Comparison of ENCODE assay signal across 9 cellular contexts in genomic region chr9:5838884-5839571, GRCh38. TPM values are rescaled to one million over a fixed set of nuclear protein-coding genes. Genes with fewer than 3 reads are reported as not detected.
DNase-seq lines count a peak whose midpoint lies in the region; ATAC-seq and TF ChIP-seq lines count a peak whose summit lies in the region.
"Had no signal": no experiment of that assay in that cellular context is flagged by ENCODE, and none has a peak within 500 bp of the region (broad histone marks: within the 10 kb centered on the region; RNA-seq: fewer than 3 reads in every experiment).

No MANE protein-coding gene starts in this region.

- H3K9ac ChIP-seq in HUES6 (ENCODE audit: low read length), result peak overlapping the region; percentile 62

- H3K27me3 Mint-ChIP-seq in WTC11 (ENCODE audit: low read depth), result no peaks in the 10 kb centered on the region
- no peaks in the 10 kb centered on the region for H3K27me3 Mint-ChIP-seq in activated T-helper 1 cell treated with anti-CD3 and anti-CD28 coated beads, Interleukin-12 subunit alpha, Interleukin-12 subunit beta, Interleukin-2, Interleukin-4 antibody, amounts not matched to agents 30 ng/mL and 10 ng/mL and 1 ng/mL, durations not matched to agents 14 hours and 24 hours and 36 hours (ENCODE audit: insufficient read depth)
- H3K27me3 Mint-ChIP-seq: memory B cell had no signal

- intact Hi-C loops in activated T-helper 1 cell treated with anti-CD3 and anti-CD28 coated beads, Interleukin-12 subunit alpha, Interleukin-12 subunit beta, Interleukin-2, Interleukin-4 antibody, amounts not matched to agents 30 ng/mL and 10 ng/mL and 1 ng/mL, durations not matched to agents 14 hours and 24 hours and 36 hours (cut with micrococcal nuclease), result no loop called here

- no peak overlapping the region for H3K4me3 Mint-ChIP-seq in WTC11
- no peak overlapping the region for H3K4me3 Mint-ChIP-seq in activated T-helper 1 cell treated with anti-CD3 and anti-CD28 coated beads, Interleukin-12 subunit alpha, Interleukin-12 subunit beta, Interleukin-2, Interleukin-4 antibody, amounts not matched to agents 30 ng/mL and 10 ng/mL and 1 ng/mL, durations not matched to agents 14 hours and 24 hours and 36 hours
- H3K4me3 Mint-ChIP-seq: memory B cell had no signal

- peaks cover 36% of the 10 kb centered on the region for H3K4me1 Mint-ChIP-seq in WTC11
- H3K4me1 Mint-ChIP-seq in activated T-helper 1 cell treated with anti-CD3 and anti-CD28 coated beads, Interleukin-12 subunit alpha, Interleukin-12 subunit beta, Interleukin-2, Interleukin-4 antibody, amounts not matched to agents 30 ng/mL and 10 ng/mL and 1 ng/mL, durations not matched to agents 14 hours and 24 hours and 36 hours (ENCODE audit: low read depth), result peaks cover 73% of the 10 kb centered on the region

- peaks cover 5% of the 10 kb centered on the region; the same call in 1 of the 2 replicates for H3K36me3 Mint-ChIP-seq in WTC11
- H3K36me3 Mint-ChIP-seq in activated T-helper 1 cell treated with anti-CD3 and anti-CD28 coated beads, Interleukin-12 subunit alpha, Interleukin-12 subunit beta, Interleukin-2, Interleukin-4 antibody, amounts not matched to agents 30 ng/mL and 10 ng/mL and 1 ng/mL, durations not matched to agents 14 hours and 24 hours and 36 hours (ENCODE audit: low read depth), result peaks cover 13% of the 10 kb centered on the region

- H3K4me3 ChIP-seq in HUES6 (ENCODE audit: low read depth, low read length), result no peak overlapping the region

- H3K36me3 ChIP-seq in HUES6 (ENCODE audit: control insufficient read depth, insufficient read depth, low read length), result no peaks in the 10 kb centered on the region

- DNase-seq in AG08396 (ENCODE audit: low spot score), result peak; percentile 60
- no peak for DNase-seq in WTC11 (ENCODE audit: low spot score)
- peak; percentile 60 for DNase-seq in iPS-NIHi7 (ENCODE audit: extremely low spot score)
- DNase-seq in activated CD8-positive, alpha-beta memory T cell treated with anti-CD3 and anti-CD28 coated beads, Interleukin-2, amount 50 U/mL, for 4 hours, result no peak
- DNase-seq in activated T-helper 1 cell treated with anti-CD3 and anti-CD28 coated beads, Interleukin-12 subunit alpha, Interleukin-12 subunit beta, Interleukin-2, Interleukin-4 antibody, amounts not matched to agents 30 ng/mL and 10 ng/mL and 1 ng/mL, durations not matched to agents 14 hours and 24 hours and 36 hours (ENCODE audit: low spot score), result no peak
- no peak for DNase-seq in NCI-H524 treated with DMSO at 0.1 percent for 48 hours (lab: John Stamatoyannopoulos, UW)

- H3K9me3 ChIP-seq in HUES6 (ENCODE audit: control insufficient read depth, insufficient read depth, low read depth, low read length), result 0 out of 2 replicates have a peak, but pooled peaks cover 7% of the 10 kb centered on the region

- peaks cover 19% of the 10 kb centered on the region for H3K4me1 ChIP-seq in HUES6 (ENCODE audit: control insufficient read depth, insufficient read depth, low read length)

- CTCF ChIA-PET in WTC11 (lab: Charles Lee), result no interaction called here

- POLR2A ChIA-PET in WTC11 (lab: Charles Lee), result no interaction called here

- TF ChIP-seq CTCF in WTC11 (IDR thresholded peaks at IDR 0.05), result no peak

- H3K27me3 ChIP-seq in HUES6 (ENCODE audit: control insufficient read depth, insufficient read depth, low read length), result no peaks in the 10 kb centered on the region

- no peak overlapping the region for H3K27ac Mint-ChIP-seq in WTC11
- no peak overlapping the region for H3K27ac Mint-ChIP-seq in activated T-helper 1 cell treated with anti-CD3 and anti-CD28 coated beads, Interleukin-12 subunit alpha, Interleukin-12 subunit beta, Interleukin-2, Interleukin-4 antibody, amounts not matched to agents 30 ng/mL and 10 ng/mL and 1 ng/mL, durations not matched to agents 14 hours and 24 hours and 36 hours
- H3K27ac Mint-ChIP-seq: memory B cell had no signal

- peaks cover 10% of the 10 kb centered on the region for H3K9me3 Mint-ChIP-seq in WTC11
- H3K9me3 Mint-ChIP-seq in activated T-helper 1 cell treated with anti-CD3 and anti-CD28 coated beads, Interleukin-12 subunit alpha, Interleukin-12 subunit beta, Interleukin-2, Interleukin-4 antibody, amounts not matched to agents 30 ng/mL and 10 ng/mL and 1 ng/mL, durations not matched to agents 14 hours and 24 hours and 36 hours, result peaks cover 12% of the 10 kb centered on the region
- H3K9me3 Mint-ChIP-seq: memory B cell had no signal

- H3K27ac ChIP-seq in HUES6 (ENCODE audit: low read depth, low read length), result peak overlapping the region; percentile 47; the same call in 1 of the 2 replicates

- ATAC-seq in WTC11 (peak; percentile 47), HG02938 (IDR thresholded peaks at IDR 0.05; ENCODE audit: unreplicated experiment) (no peak)

TF ChIP-seq in WTC11, 78 proteins besides CTCF, POLR2A, EP300 and RAD21:
- TF ChIP-seq EMX1 (CRISPR knock-in tag; IDR thresholded peaks at IDR 0.05), result no peak
- TF ChIP-seq NFE2L1 (CRISPR knock-in tag; IDR thresholded peaks at IDR 0.05), result peak; percentile 77; the same call in 1 of the 2 replicates
- TF ChIP-seq ZNF396 (CRISPR knock-in tag; IDR thresholded peaks at IDR 0.05; ENCODE audit: borderline replicate concordance), result no peak

RNA-seq across cellular contexts. Expression of gene ERMP1, which starts 6.1 kb away (rescaled TPM):
- 25.4 to 28.8 TPM (median 28.8 TPM) in 3 replicates for total RNA-seq in WTC11 (2021)
- total RNA-seq in activated T-helper 1 cell treated with anti-CD3 and anti-CD28 coated beads, Interleukin-12 subunit alpha, Interleukin-12 subunit beta, Interleukin-2, Interleukin-4 antibody, amounts not matched to agents 30 ng/mL and 10 ng/mL and 1 ng/mL, durations not matched to agents 14 hours and 24 hours and 36 hours, result 23.1 and 24.1 TPM in 2 replicates

RNA-seq across cellular contexts. Expression of gene MLANA, which starts 51.7 kb away (rescaled TPM):
- not detected in 3 replicates for total RNA-seq in WTC11 (2021)
- total RNA-seq in activated T-helper 1 cell treated with anti-CD3 and anti-CD28 coated beads, Interleukin-12 subunit alpha, Interleukin-12 subunit beta, Interleukin-2, Interleukin-4 antibody, amounts not matched to agents 30 ng/mL and 10 ng/mL and 1 ng/mL, durations not matched to agents 14 hours and 24 hours and 36 hours, result not detected in 2 replicates

Comparison
In these comparisons a context has a peak if more than half of its experiments do, and no peak if none do; other contexts are left out.
1. DNase-seq: peak in AG08396 (single experiment) and iPS-NIHi7 (single experiment); none in WTC11 (single experiment), activated CD8-positive, alpha-beta memory T cell treated with anti-CD3 and anti-CD28 coated beads, Interleukin-2, amount 50 U/mL, for 4 hours (single experiment), activated T-helper 1 cell treated with anti-CD3 and anti-CD28 coated beads, Interleukin-12 subunit alpha, Interleukin-12 subunit beta, Interleukin-2, Interleukin-4 antibody, amounts not matched to agents 30 ng/mL and 10 ng/mL and 1 ng/mL, durations not matched to agents 14 hours and 24 hours and 36 hours (single experiment) and NCI-H524 treated with DMSO at 0.1 percent for 48 hours (single experiment).